Comparison of ENCODE assay signal across 7 cellular contexts in the genomic region with DNA sequence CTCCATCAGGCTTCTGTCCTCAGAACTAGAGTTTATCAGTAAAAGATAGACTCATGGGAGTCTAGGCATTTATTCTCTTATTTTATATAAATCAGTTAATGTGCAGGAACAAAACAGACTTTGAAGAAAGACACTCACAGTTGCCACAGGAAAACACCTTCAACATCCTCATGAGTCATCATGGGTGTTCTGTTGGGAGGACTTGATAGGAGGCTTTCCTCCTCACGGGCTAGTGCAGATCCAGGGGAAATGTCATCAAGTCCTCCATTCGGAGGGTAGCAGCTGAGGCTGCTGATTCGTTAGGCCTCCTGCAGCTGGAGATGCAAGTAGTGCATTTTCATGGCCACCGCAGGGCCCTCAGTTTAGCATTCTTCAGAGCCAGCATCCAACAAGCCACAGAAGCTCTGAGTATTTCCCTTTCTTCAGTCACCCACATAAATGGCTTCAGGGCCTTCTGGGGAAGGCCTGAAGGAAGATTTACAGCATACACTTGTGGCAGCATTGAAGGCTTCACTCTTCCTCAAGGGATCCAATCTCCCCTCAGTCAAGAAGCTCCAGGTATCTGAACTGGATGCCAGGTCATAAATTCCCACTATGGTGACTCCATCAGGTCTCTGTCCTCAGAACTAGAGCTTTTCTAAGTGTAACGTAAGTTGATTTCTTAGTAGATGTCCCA. TPM values are rescaled to one million over a fixed set of nuclear protein-coding genes. Genes with fewer than 3 reads are reported as not detected.
DNase-seq lines count a peak whose midpoint lies in the region; ATAC-seq, FAIRE-seq and TF ChIP-seq lines count a peak whose summit lies in the region.
"Not testable (repeated sequence)": the region's sequence is repeated elsewhere in the genome, so short reads cannot be mapped to it uniquely, and the experiment has no call there.

No MANE protein-coding gene starts in this region.

- not testable (repeated sequence) for H3K4me1 ChIP-seq in RWPE2 (ENCODE audit: insufficient read depth, poor library complexity, severe bottlenecking)

- TF ChIP-seq CTCF in RWPE2 (IDR thresholded peaks at IDR 0.05; ENCODE audit: poor library complexity, severe bottlenecking); activated CD8-positive, alpha-beta T cell treated with anti-CD3 and anti-CD28 coated beads for 36 hours (IDR thresholded peaks at IDR 0.05): not testable (repeated sequence)

- not testable (repeated sequence) for H3K9me3 ChIP-seq in RWPE2 (ENCODE audit: severe bottlenecking)

- H3K27me3 ChIP-seq in RWPE2 (ENCODE audit: insufficient read depth, poor library complexity, severe bottlenecking): not testable (repeated sequence)

- not testable (repeated sequence) for H3K4me1 Mint-ChIP-seq in activated CD8-positive, alpha-beta T cell treated with anti-CD3 and anti-CD28 coated beads for 36 hours (ENCODE audit: low read depth); stimulated activated effector memory CD8-positive, alpha-beta T cell treated with anti-CD3 and anti-CD28 coated beads, Interleukin-12 subunit alpha, Interleukin-12 subunit beta, amount 100 ng/mL, for 72 hours

- H3K4me3 ChIP-seq in RWPE2 (ENCODE audit: severe bottlenecking): not testable (repeated sequence)

- POLR2A ChIA-PET in activated CD8-positive, alpha-beta T cell treated with anti-CD3 and anti-CD28 coated beads for 36 hours (lab: Charles Lee): interaction anchor here (0.7 kb wide), 1 partner anchor 14 kb away, joined by 3 read pairs; no protein-coding TSS in a partner anchor

- DNase-seq in H54 (ENCODE audit: insufficient read length, low spot score); RWPE2 (ENCODE audit: low spot score); activated CD8-positive, alpha-beta T cell treated with anti-CD3 and anti-CD28 coated beads for 36 hours; activated naive CD4-positive, alpha-beta T cell treated with anti-CD3 and anti-CD28 coated beads, Interleukin-2, amount 50 U/mL, for 72 hours (ENCODE audit: low spot score in 2 of 2); stimulated activated effector memory CD8-positive, alpha-beta T cell treated with anti-CD3 and anti-CD28 coated beads, Interleukin-12 subunit alpha, Interleukin-12 subunit beta, amount 100 ng/mL, for 72 hours (ENCODE audit: low spot score in 2 of 2): not testable (repeated sequence)
- peak; percentile 24 for DNase-seq in left lobe of liver (ENCODE audit: low spot score)

- not testable (repeated sequence) for H3K27ac ChIP-seq in RWPE2 (ENCODE audit: poor library complexity, severe bottlenecking)

- H3K27me3 Mint-ChIP-seq in activated CD8-positive, alpha-beta T cell treated with anti-CD3 and anti-CD28 coated beads for 36 hours: not testable (repeated sequence)

- not testable (repeated sequence) for H3K36me3 Mint-ChIP-seq in activated CD8-positive, alpha-beta T cell treated with anti-CD3 and anti-CD28 coated beads for 36 hours (ENCODE audit: low read depth); activated naive CD4-positive, alpha-beta T cell treated with anti-CD3 and anti-CD28 coated beads, Interleukin-2, amount 50 U/mL, for 72 hours; stimulated activated effector memory CD8-positive, alpha-beta T cell treated with anti-CD3 and anti-CD28 coated beads, Interleukin-12 subunit alpha, Interleukin-12 subunit beta, amount 100 ng/mL, for 72 hours

- CTCF ChIA-PET in activated CD8-positive, alpha-beta T cell treated with anti-CD3 and anti-CD28 coated beads for 36 hours (lab: Charles Lee): interaction anchor here (1.1 to 1.9 kb wide), 4 partner anchors 10 to 22 kb away, joined by 4 to 7 read pairs (median 6); no protein-coding TSS in a partner anchor

- TF ChIP-seq POLR2A in H54 (IDR thresholded peaks at IDR 0.05; ENCODE audit: low read depth, low read length): not testable (repeated sequence)

- intact Hi-C loops in activated CD8-positive, alpha-beta T cell treated with anti-CD3 and anti-CD28 coated beads for 36 hours (cut with micrococcal nuclease): not testable (repeated sequence)

- not testable (repeated sequence) for H3K4me3 Mint-ChIP-seq in activated CD8-positive, alpha-beta T cell treated with anti-CD3 and anti-CD28 coated beads for 36 hours; stimulated activated effector memory CD8-positive, alpha-beta T cell treated with anti-CD3 and anti-CD28 coated beads, Interleukin-12 subunit alpha, Interleukin-12 subunit beta, amount 100 ng/mL, for 72 hours

- peak; percentile 56; the same call in 1 of the 3 replicates for ATAC-seq in RWPE2 (ENCODE audit: low read depth)
- peak; percentile 67 for ATAC-seq in activated CD8-positive, alpha-beta T cell treated with anti-CD3 and anti-CD28 coated beads for 36 hours
- peak; percentile 83 to 86 for ATAC-seq in activated naive CD4-positive, alpha-beta T cell treated with anti-CD3 and anti-CD28 coated beads, Interleukin-2, amount 50 U/mL, for 72 hours
- peak; percentile 76 for ATAC-seq in esophagus mucosa
- not testable (repeated sequence) for ATAC-seq in left lobe of liver
- peak; percentile 54 for ATAC-seq in stimulated activated effector memory CD8-positive, alpha-beta T cell treated with anti-CD3 and anti-CD28 coated beads, Interleukin-12 subunit alpha, Interleukin-12 subunit beta, amount 100 ng/mL, for 72 hours

- H3K9me3 Mint-ChIP-seq in activated CD8-positive, alpha-beta T cell treated with anti-CD3 and anti-CD28 coated beads for 36 hours; activated naive CD4-positive, alpha-beta T cell treated with anti-CD3 and anti-CD28 coated beads, Interleukin-2, amount 50 U/mL, for 72 hours; stimulated activated effector memory CD8-positive, alpha-beta T cell treated with anti-CD3 and anti-CD28 coated beads, Interleukin-12 subunit alpha, Interleukin-12 subunit beta, amount 100 ng/mL, for 72 hours: not testable (repeated sequence)

- not testable (repeated sequence) for H3K27ac Mint-ChIP-seq in activated CD8-positive, alpha-beta T cell treated with anti-CD3 and anti-CD28 coated beads for 36 hours; activated naive CD4-positive, alpha-beta T cell treated with anti-CD3 and anti-CD28 coated beads, Interleukin-2, amount 50 U/mL, for 72 hours; stimulated activated effector memory CD8-positive, alpha-beta T cell treated with anti-CD3 and anti-CD28 coated beads, Interleukin-12 subunit alpha, Interleukin-12 subunit beta, amount 100 ng/mL, for 72 hours

- not testable (repeated sequence) for H3K36me3 ChIP-seq in RWPE2 (ENCODE audit: low read depth)

- peak; percentile 58 for FAIRE-seq in H54 (lab: Jason Lieb, UNC)

RNA-seq across cellular contexts. Expression of a gene that starts 10.9 kb away (rescaled TPM):
- 1 to 10 TPM; 2.8 to 3.1 TPM for total RNA-seq in activated CD8-positive, alpha-beta T cell treated with anti-CD3 and anti-CD28 coated beads for 36 hours
- total RNA-seq in activated naive CD4-positive, alpha-beta T cell treated with anti-CD3 and anti-CD28 coated beads, Interleukin-2, amount 50 U/mL, for 72 hours: 1 to 10 TPM; 6.2 to 6.5 TPM
- 24.7 TPM for total RNA-seq in esophagus mucosa
- total RNA-seq in left lobe of liver: 23.0 TPM
